In the genomic region with DNA sequence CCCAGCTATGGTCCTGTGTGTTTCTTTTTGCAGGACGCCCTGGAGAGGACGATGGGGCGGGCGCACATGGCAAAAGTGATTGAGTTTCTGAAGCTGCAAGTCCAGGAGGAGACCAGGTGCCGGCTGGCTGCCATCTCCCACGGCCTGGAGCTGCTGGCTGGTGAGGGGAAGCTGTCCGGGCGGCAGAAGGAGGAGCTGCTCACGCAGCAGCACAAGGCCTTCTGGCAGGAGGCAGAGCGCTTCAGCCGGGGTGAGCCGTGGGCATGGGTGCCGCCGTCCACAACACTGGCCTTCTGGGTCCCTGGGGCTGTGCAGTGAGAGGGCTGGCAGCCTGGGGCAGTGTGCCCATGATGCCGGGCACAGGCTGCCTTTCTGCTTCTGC, we compare ENCODE assay signal across 24 cellular contexts. TPM values are rescaled to one million over a fixed set of nuclear protein-coding genes. Genes with fewer than 3 reads are reported as not detected.
A peak's percentile ranks its signal among the peaks of the same experiment; 100 is the strongest.
DNase-seq lines count a peak whose midpoint lies in the region; ATAC-seq, FAIRE-seq and TF ChIP-seq lines count a peak whose summit lies in the region.
"Had no signal": no experiment of that assay in that cellular context is flagged by ENCODE, and none has a peak within 500 bp of the region (broad histone marks: within the 10 kb centered on the region; RNA-seq: fewer than 3 reads in every experiment).

No MANE protein-coding gene starts in this region.

- in situ Hi-C loops in brain microvascular endothelial cell (cut with HindIII; ENCODE audit: low pct_ligation_motif_present, low sequenced_read_pairs): no loop called here

- H3K4me3 ChIP-seq in breast epithelium (no peak overlapping the region), brain microvascular endothelial cell (ENCODE audit: low read depth, low read length) (no peak overlapping the region), prostate gland (no peak overlapping the region)
- H3K4me3 ChIP-seq: BLaER1 treated with 17β-estradiol and CSF1 and Interleukin-3, amounts not matched to agents 10 nM and 100 nM; colonic mucosa; lung; transverse colon had no signal

- BruUV-seq in MCF 10A (replicated peaks; lab: Mats Ljungman, UMichigan): no TSS peak

- peak overlapping the region; percentile 97 for H3K27ac Mint-ChIP-seq in MCF 10A (ENCODE audit: low read depth, unreplicated experiment)
- H3K27ac Mint-ChIP-seq: activated CD4-positive, alpha-beta T cell treated with anti-CD3 and anti-CD28 coated beads, Interleukin-2, amount 10 ng/mL, durations not matched to agents 7 days and 5 days; immature natural killer cell; natural killer cell treated with Interleukin-12 subunit alpha and Interleukin-12 subunit beta and Interleukin-15 and Interleukin-18, amount 100 ng/mL, for 72 hours had no signal

- H3K9me3 ChIP-seq in breast epithelium (no peaks in the 10 kb centered on the region), prostate gland (no peaks in the 10 kb centered on the region)
- H3K9me3 ChIP-seq: BLaER1 treated with 17β-estradiol and CSF1 and Interleukin-3, amounts not matched to agents 10 nM and 100 nM; colonic mucosa; transverse colon had no signal

- H3K27me3 ChIP-seq in breast epithelium: no peaks in the 10 kb centered on the region
- no peaks in the 10 kb centered on the region for H3K27me3 ChIP-seq in brain microvascular endothelial cell (replicated peaks)
- H3K27me3 ChIP-seq in prostate gland (replicated peaks; ENCODE audit: insufficient read depth): no peaks in the 10 kb centered on the region
- H3K27me3 ChIP-seq: BLaER1 treated with 17β-estradiol and CSF1 and Interleukin-3, amounts not matched to agents 10 nM and 100 nM; colonic mucosa; transverse colon had no signal

- H3K27me3 Mint-ChIP-seq in MCF 10A (ENCODE audit: insufficient read depth, unreplicated experiment): no peaks in the 10 kb centered on the region
- H3K27me3 Mint-ChIP-seq: activated CD4-positive, alpha-beta T cell treated with anti-CD3 and anti-CD28 coated beads, Interleukin-2, amount 10 ng/mL, durations not matched to agents 7 days and 5 days; natural killer cell treated with Interleukin-12 subunit alpha and Interleukin-12 subunit beta and Interleukin-15 and Interleukin-18, amount 100 ng/mL, for 72 hours had no signal

- FAIRE-seq in GM19239 (lab: Jason Lieb, UNC): no peak
- FAIRE-seq: GM12891 had no signal

- CTCF ChIA-PET in MCF 10A (lab: Yijun Ruan, JAX): interaction anchor here (0.6 to 2.1 kb wide), 4 partner anchors 18 to 328 kb away, joined by 4 to 7 read pairs (median 4); no protein-coding TSS in a partner anchor

- POLR2A ChIA-PET in MCF 10A (lab: Yijun Ruan, JAX): no interaction called here

- no peaks in the 10 kb centered on the region for H3K4me1 ChIP-seq in breast epithelium
- H3K4me1 ChIP-seq in prostate gland (replicated peaks): no peaks in the 10 kb centered on the region
- H3K4me1 ChIP-seq: colonic mucosa, transverse colon had no signal

- DNase-seq in MCF 10A (ENCODE audit: unreplicated experiment) (no peak), breast epithelium (ENCODE audit: low spot score in 2 of 2) (no peak), brain microvascular endothelial cell (no peak), iris pigment epithelial cell (ENCODE audit: low read depth) (peak; percentile 40), sciatic nerve (ENCODE audit: low spot score) (peak; percentile 50), prostate gland (ENCODE audit: low spot score) (no peak), GM19239 (ENCODE audit: insufficient read length, low spot score) (no peak), foreskin melanocyte (no peak)
- DNase-seq: 8988T; activated CD4-positive, alpha-beta T cell treated with anti-CD3 and anti-CD28 coated beads, Interleukin-2, amount 10 ng/mL, durations not matched to agents 7 days and 5 days; activated CD8-positive, alpha-beta memory T cell treated with anti-CD3 and anti-CD28 coated beads, Interleukin-2, amount 50 U/mL, for 48 hours; activated effector memory CD4-positive, alpha-beta T cell treated with anti-CD3 and anti-CD28 coated beads, Interleukin-2, amount 50 U/mL, for 16 hours; amygdala; GDM1; immature natural killer cell; NCI-H1436 treated with DMSO at 0.1 percent for 48 hours; NK-92 treated with Interleukin-12 subunit alpha and Interleukin-12 subunit beta, amount 100 ng/mL, for 24 hours; stimulated activated naive CD4-positive, alpha-beta T cell treated with Interleukin-2 at 50 U/mL for 16 hours; transverse colon had no signal

- H3K27ac ChIP-seq in breast epithelium (no peak overlapping the region), brain microvascular endothelial cell (peak overlapping the region; percentile 93), prostate gland (no peak overlapping the region)
- H3K27ac ChIP-seq: BLaER1 treated with 17β-estradiol and CSF1 and Interleukin-3, amounts not matched to agents 10 nM and 100 nM; colonic mucosa; transverse colon had no signal

- H3K4me3 Mint-ChIP-seq in MCF 10A (ENCODE audit: unreplicated experiment): no peak overlapping the region
- H3K4me3 Mint-ChIP-seq: activated CD4-positive, alpha-beta T cell treated with anti-CD3 and anti-CD28 coated beads, Interleukin-2, amount 10 ng/mL, durations not matched to agents 7 days and 5 days; immature natural killer cell; natural killer cell treated with Interleukin-12 subunit alpha and Interleukin-12 subunit beta and Interleukin-15 and Interleukin-18, amount 100 ng/mL, for 72 hours had no signal

- TF ChIP-seq POLR2A in breast epithelium (IDR thresholded peaks at IDR 0.05): no peak
- TF ChIP-seq POLR2A in prostate gland (IDR thresholded peaks at IDR 0.05): no peak

- WGBS in prostate gland: 90% methylated on average over 14 of the region's 15 CpGs

- H3K36me3 ChIP-seq in breast epithelium: peaks cover 7% of the 10 kb centered on the region
- peaks cover 54% of the 10 kb centered on the region for H3K36me3 ChIP-seq in brain microvascular endothelial cell (replicated peaks)
- no peaks in the 10 kb centered on the region for H3K36me3 ChIP-seq in prostate gland
- H3K36me3 ChIP-seq: colonic mucosa, transverse colon had no signal

- TF ChIP-seq CTCF in MCF 10A (IDR thresholded peaks at IDR 0.05; ENCODE audit: unreplicated experiment): no peak
- TF ChIP-seq CTCF in breast epithelium (IDR thresholded peaks at IDR 0.05): no peak
- TF ChIP-seq CTCF in brain microvascular endothelial cell (IDR thresholded peaks at IDR 0.05; ENCODE audit: low read depth, low read length, missing control alignments): no peak
- TF ChIP-seq CTCF in prostate gland (IDR thresholded peaks at IDR 0.05): no peak

- ATAC-seq in sciatic nerve: no peak
- ATAC-seq: natural killer cell treated with Interleukin-12 subunit alpha and Interleukin-12 subunit beta and Interleukin-15 and Interleukin-18, amount 100 ng/mL, for 72 hours had no signal

- intact Hi-C loops in MCF 10A (cut with micrococcal nuclease) (no loop called here), breast epithelium (cut with DNase I; ENCODE audit: low total_unique reads) (no loop called here), sciatic nerve (cut with DNase I) (no loop called here), prostate gland (cut with DNase I) (no loop called here)

- peaks cover 44% of the 10 kb centered on the region for H3K36me3 Mint-ChIP-seq in MCF 10A (ENCODE audit: insufficient read depth, unreplicated experiment)
- H3K36me3 Mint-ChIP-seq: immature natural killer cell; natural killer cell treated with Interleukin-12 subunit alpha and Interleukin-12 subunit beta and Interleukin-15 and Interleukin-18, amount 100 ng/mL, for 72 hours had no signal

- no peaks in the 10 kb centered on the region for H3K9me3 Mint-ChIP-seq in MCF 10A (ENCODE audit: unreplicated experiment)
- H3K9me3 Mint-ChIP-seq: activated CD4-positive, alpha-beta T cell treated with anti-CD3 and anti-CD28 coated beads, Interleukin-2, amount 10 ng/mL, durations not matched to agents 7 days and 5 days; immature natural killer cell; natural killer cell treated with Interleukin-12 subunit alpha and Interleukin-12 subunit beta and Interleukin-15 and Interleukin-18, amount 100 ng/mL, for 72 hours had no signal

- H3K4me1 Mint-ChIP-seq in MCF 10A (ENCODE audit: insufficient read depth, unreplicated experiment): peaks cover 14% of the 10 kb centered on the region
- H3K4me1 Mint-ChIP-seq: activated CD4-positive, alpha-beta T cell treated with anti-CD3 and anti-CD28 coated beads, Interleukin-2, amount 10 ng/mL, durations not matched to agents 7 days and 5 days; immature natural killer cell had no signal

RNA-seq across cellular contexts. Expression of gene EVC, which starts 41.8 kb away (rescaled TPM):
- total RNA-seq in MCF 10A (2022) (29.0 and 29.3 TPM in 2 replicates), breast epithelium (10 to 100 TPM; 20.0 to 27.5 (median 25.9) TPM), sciatic nerve (71.3 TPM), prostate gland (10 to 100 TPM; 49.0 to 55.7 TPM)

RNA-seq across cellular contexts. Expression of gene EVC2, which starts 44.4 kb away (rescaled TPM):
- total RNA-seq in MCF 10A (2022) (5.5 and 6.0 TPM in 2 replicates), breast epithelium (10 to 100 TPM; 16.0 to 19.5 (median 17.7) TPM), sciatic nerve (12.5 TPM), prostate gland (10 to 100 TPM in 1 of 2 donors, 1 to 10 TPM in 1; 7.6 to 11.0 TPM)

Comparison
In these comparisons a context has a peak if more than half of its experiments do, and no peak if none do; other contexts are left out.
1. DNase-seq: peak in iris pigment epithelial cell (single experiment) and sciatic nerve (single experiment); none in MCF 10A (single experiment), breast epithelium (0 of 2), brain microvascular endothelial cell (single experiment), prostate gland (single experiment), GM19239 (single experiment) and foreskin melanocyte (single experiment).